Comparison of ENCODE assay signal across 13 cellular contexts in genomic region chr16:10829365-10830098, GRCh38. TPM values are rescaled to one million over a fixed set of nuclear protein-coding genes. Genes with fewer than 3 reads are reported as not detected.
DNase-seq lines count a peak whose midpoint lies in the region; ATAC-seq and TF ChIP-seq lines count a peak whose summit lies in the region.
"Not testable (repeated sequence)": the region's sequence is repeated elsewhere in the genome, so short reads cannot be mapped to it uniquely, and the experiment has no call there.
"Had no signal": no experiment of that assay in that cellular context is flagged by ENCODE, and none has a peak within 500 bp of the region (broad histone marks: within the 10 kb centered on the region; RNA-seq: fewer than 3 reads in every experiment).

No MANE protein-coding gene starts in this region.

- not testable (repeated sequence) for H4K20me1 ChIP-seq in GM23248 (ENCODE audit: insufficient read depth)

- H3K9me2 ChIP-seq in GM23248 (ENCODE audit: insufficient read depth): not testable (repeated sequence)

- peak overlapping the region in 1 of 2 donors; percentile 51 for H3K4me3 Mint-ChIP-seq in stimulated activated naive B cell treated with anti-CD40 and anti-IgM and Interleukin-4, amounts not matched to agents 10 μg/mL and 1 μg/mL and 100 μg/mL, for 72 hours

- H3K9me3 Mint-ChIP-seq in stimulated activated naive B cell treated with anti-CD40 and anti-IgM and Interleukin-4, amounts not matched to agents 10 μg/mL and 1 μg/mL and 100 μg/mL, for 72 hours: not testable (repeated sequence)

- in situ Hi-C loops in GM23248 (cut with MboI): not testable (repeated sequence)

- peak overlapping the region; percentile 30; the same call in 1 of the 2 replicates for H3K4me3 ChIP-seq in GM23248
- peak overlapping the region in 8 of 59 donors; percentile 20 to 51 (median 32) for H3K4me3 ChIP-seq in dorsolateral prefrontal cortex
- H3K4me3 ChIP-seq in heart left ventricle: peak overlapping the region in 2 of 12 donors; percentile 6 to 10
- H3K4me3 ChIP-seq in lung; parathyroid adenoma (ENCODE audit: low read depth, low read length); upper lobe of left lung: not testable (repeated sequence)

- not testable (repeated sequence) for H3K36me3 ChIP-seq in GM23248 (ENCODE audit: low read depth); heart left ventricle; lung (ENCODE audit: control insufficient read depth in 2 of 2, insufficient read depth in 2 of 2, low read length in 2 of 2); parathyroid adenoma (ENCODE audit: control insufficient read depth, insufficient read depth, low read length); upper lobe of left lung

- TF ChIP-seq CTCF in dorsolateral prefrontal cortex (IDR thresholded peaks at IDR 0.05 in 54 of 56, conservative IDR thresholded peaks at IDR 0.05 in 2 of 56; ENCODE audit: low read depth in 1 of 56, partially characterized antibody in 56 of 56); heart left ventricle (IDR thresholded peaks at IDR 0.05); lung (IDR thresholded peaks at IDR 0.05; ENCODE audit: control extremely low read depth, extremely low read depth); parathyroid adenoma (IDR thresholded peaks at IDR 0.05); upper lobe of left lung (IDR thresholded peaks at IDR 0.05): not testable (repeated sequence)

- 21 to 22% methylated on average over 18 of the region's 18 CpGs for WGBS in GM23248 (ENCODE audit: low coverage in 1 of 2, low lambda C conversion rate in 2 of 2, missing lambda C conversion rate in 2 of 2), 2 experiments
- 26 to 37% (median 30%) methylated on average over 17 to 18 of the region's 18 CpGs for WGBS in heart left ventricle, 4 donors
- WGBS in lung, 2 donors: 49 to 61% methylated on average over 18 of the region's 18 CpGs
- 44 to 45% methylated on average over 18 of the region's 18 CpGs for WGBS in upper lobe of left lung, 2 donors

- H3K4me1 ChIP-seq in GM23248 (ENCODE audit: insufficient read depth): peaks cover 23% of the 10 kb centered on the region
- peaks cover 3 to 51% (median 33%) of the 10 kb centered on the region in 12 donors for H3K4me1 ChIP-seq in heart left ventricle
- H3K4me1 ChIP-seq in lung (ENCODE audit: control insufficient read depth in 2 of 2, insufficient read depth in 2 of 2, low read length in 2 of 2): peaks cover 4 to 13% of the 10 kb centered on the region in 2 donors
- H3K4me1 ChIP-seq in parathyroid adenoma: peaks cover 20% of the 10 kb centered on the region
- peaks cover 38 to 47% (median 43%) of the 10 kb centered on the region in 4 donors for H3K4me1 ChIP-seq in upper lobe of left lung

- not testable (repeated sequence) for H3K27me3 Mint-ChIP-seq in stimulated activated naive B cell treated with anti-CD40 and anti-IgM and Interleukin-4, amounts not matched to agents 10 μg/mL and 1 μg/mL and 100 μg/mL, for 72 hours

- peak overlapping the region; percentile 79 for H3K27ac ChIP-seq in GM23248
- H3K27ac ChIP-seq in dorsolateral prefrontal cortex: peak overlapping the region in 42 of 59 donors; percentile 1 to 93 (median 68)
- H3K27ac ChIP-seq in heart left ventricle: peak overlapping the region; percentile 91 to 99 (median 94)
- H3K27ac ChIP-seq in lung (ENCODE audit: low read depth in 1 of 2, low read length in 1 of 2): peak overlapping the region; percentile 75 to 98
- H3K27ac ChIP-seq in parathyroid adenoma: peak overlapping the region; percentile 82
- peak overlapping the region; percentile 89 to 93 (median 90) for H3K27ac ChIP-seq in upper lobe of left lung

- ATAC-seq in heart left ventricle; lung (ENCODE audit: insufficient read depth, low FRiP score); stimulated activated naive B cell treated with anti-CD40 and anti-IgM and Interleukin-4, amounts not matched to agents 10 μg/mL and 1 μg/mL and 100 μg/mL, for 72 hours (replicated peaks); upper lobe of left lung (ENCODE audit: low FRiP score in 2 of 2): not testable (repeated sequence)

- not testable (repeated sequence) for TF ChIP-seq POLR2A in heart left ventricle (IDR thresholded peaks at IDR 0.05); upper lobe of left lung (IDR thresholded peaks at IDR 0.05)

- peaks cover 14% of the 10 kb centered on the region for H3F3A ChIP-seq in GM23248 (ENCODE audit: insufficient read depth)

- TF ChIP-seq EP300 in upper lobe of left lung (IDR thresholded peaks at IDR 0.05): not testable (repeated sequence)

- DNase-seq in GM23248 (peak; percentile 33), amniotic epithelial cell (ENCODE audit: low read depth) (peak; percentile 7)
- DNase-seq in dorsolateral prefrontal cortex; heart left ventricle; lung (ENCODE audit: low spot score); stimulated activated naive B cell treated with anti-CD40 and anti-IgM and Interleukin-4, amounts not matched to agents 10 μg/mL and 1 μg/mL and 100 μg/mL, for 72 hours; upper lobe of left lung: not testable (repeated sequence)

- not testable (repeated sequence) for H3K27me3 ChIP-seq in GM23248 (replicated peaks; ENCODE audit: insufficient read depth); dorsolateral prefrontal cortex; heart left ventricle; lung (ENCODE audit: control insufficient read depth, insufficient read depth); parathyroid adenoma (ENCODE audit: control insufficient read depth, insufficient read depth, low read length); upper lobe of left lung

- H2AFZ ChIP-seq in GM23248 (peak overlapping the region; percentile 67), parathyroid adenoma (peak overlapping the region; percentile 85)

- peak overlapping the region; percentile 58 for H3K4me2 ChIP-seq in GM23248 (ENCODE audit: unreplicated experiment)
- peak overlapping the region; percentile 66 for H3K4me2 ChIP-seq in parathyroid adenoma (ENCODE audit: low read length)

- H3K27ac Mint-ChIP-seq in stimulated activated naive B cell treated with anti-CD40 and anti-IgM and Interleukin-4, amounts not matched to agents 10 μg/mL and 1 μg/mL and 100 μg/mL, for 72 hours: peak overlapping the region; percentile 53

- intact Hi-C loops in dorsolateral prefrontal cortex (cut with DNase I): not testable (repeated sequence)
- intact Hi-C loops in heart left ventricle (cut with DNase I): loop anchor here in 9 of 10 donors (2.0 to 10.0 kb wide), 13 partner anchors 38 to 442 kb away; partner anchors contain the start of genes NUBP1 (in 4 of the 9), ATF7IP2 (in 1 of the 9) and CIITA (in 1 of the 9)

- not testable (repeated sequence) for H3K9me3 ChIP-seq in GM23248 (ENCODE audit: low read depth); heart left ventricle; lung (ENCODE audit: control insufficient read depth in 2 of 2, insufficient read depth in 1 of 2, low read length in 1 of 2); parathyroid adenoma (ENCODE audit: control insufficient read depth, low read length); upper lobe of left lung

- not testable (repeated sequence) for H3K79me2 ChIP-seq in GM23248 (ENCODE audit: insufficient read depth); parathyroid adenoma

- H3K4me1 Mint-ChIP-seq in stimulated activated naive B cell treated with anti-CD40 and anti-IgM and Interleukin-4, amounts not matched to agents 10 μg/mL and 1 μg/mL and 100 μg/mL, for 72 hours: peaks cover 41 to 68% of the 10 kb centered on the region in 2 donors

- peak overlapping the region; percentile 70 for H3K9ac ChIP-seq in GM23248
- not testable (repeated sequence) for H3K9ac ChIP-seq in parathyroid adenoma

- not testable (repeated sequence) for H3K36me3 Mint-ChIP-seq in stimulated activated naive B cell treated with anti-CD40 and anti-IgM and Interleukin-4, amounts not matched to agents 10 μg/mL and 1 μg/mL and 100 μg/mL, for 72 hours

RNA-seq across cellular contexts. Expression of gene TVP23A, which starts 10.9 kb away (rescaled TPM):
- not detected in 2 replicates for total RNA-seq in GM23248 (2014; rRNA removed; shearing (Covaris generic))
- 0.06 and 0.13 TPM in 2 replicates for polyA plus RNA-seq in GM23248 (2016; fragmentation: Nextera tagmentation; extraction: Ambion mirVana)
- 10 to 100 TPM in 119 of 120 experiments, 1 to 10 TPM in 1; 9.8 to 34.1 (median 21.6) TPM for total RNA-seq in dorsolateral prefrontal cortex
- under 1 TPM in 5 of 9 donors, not detected in 4; 0.30 to 0.95 (median 0.34) TPM for total RNA-seq in heart left ventricle
- polyA plus RNA-seq in heart left ventricle: under 1 TPM; 0.08 TPM
- 1 to 10 TPM in 1 of 2 donors, under 1 TPM in 1; 0.25 to 6.1 TPM for total RNA-seq in lung
- under 1 TPM; 0.22 to 0.25 TPM for polyA plus RNA-seq in lung
- 1 to 10 TPM in 1 of 6 donors, under 1 TPM in 3, not detected in 2; 0.20 to 2.3 (median 0.61) TPM for total RNA-seq in upper lobe of left lung
- total RNA-seq: activated CD4-positive, alpha-beta memory T cell treated with anti-CD3 and anti-CD28 coated beads for 36 hours; activated naive CD8-positive, alpha-beta T cell treated with anti-CD3 and anti-CD28 coated beads for 36 hours; bronchial epithelial cell; dermis blood vessel endothelial cell had no signal
- polyA plus RNA-seq: CD4-positive, CD25-positive, alpha-beta regulatory T cell had no signal

RNA-seq across cellular contexts. Expression of gene CIITA, which starts 47.5 kb away (rescaled TPM):
- total RNA-seq in GM23248 (2014; rRNA removed; shearing (Covaris generic)): under 0.01 TPM in 1 of 2 replicates, not detected in the other
- polyA plus RNA-seq in GM23248 (2016; fragmentation: Nextera tagmentation; extraction: Ambion mirVana): 0.09 and 0.75 TPM in 2 replicates
- total RNA-seq in dorsolateral prefrontal cortex: 10 to 100 TPM in 45 of 120 experiments, 1 to 10 TPM in 75; 2.8 to 32.5 (median 9.1) TPM
- total RNA-seq in heart left ventricle: 10 to 100 TPM in 3 of 9 donors, 1 to 10 TPM in 6; 1.6 to 73.9 (median 8.2) TPM
- 10 to 100 TPM in 1 of 2 donors, 1 to 10 TPM in 1; 2.6 to 10.8 TPM for polyA plus RNA-seq in heart left ventricle
- 10 to 100 TPM; 24.1 to 59.6 TPM for total RNA-seq in lung
- 10 to 100 TPM; 11.5 to 29.1 TPM for polyA plus RNA-seq in lung
- total RNA-seq in upper lobe of left lung: 100 to 1,000 TPM in 2 of 6 donors, 10 to 100 TPM in 4; 27.2 to 145 (median 83.2) TPM
- total RNA-seq: bronchial epithelial cell had no signal
